In the genomic region with DNA sequence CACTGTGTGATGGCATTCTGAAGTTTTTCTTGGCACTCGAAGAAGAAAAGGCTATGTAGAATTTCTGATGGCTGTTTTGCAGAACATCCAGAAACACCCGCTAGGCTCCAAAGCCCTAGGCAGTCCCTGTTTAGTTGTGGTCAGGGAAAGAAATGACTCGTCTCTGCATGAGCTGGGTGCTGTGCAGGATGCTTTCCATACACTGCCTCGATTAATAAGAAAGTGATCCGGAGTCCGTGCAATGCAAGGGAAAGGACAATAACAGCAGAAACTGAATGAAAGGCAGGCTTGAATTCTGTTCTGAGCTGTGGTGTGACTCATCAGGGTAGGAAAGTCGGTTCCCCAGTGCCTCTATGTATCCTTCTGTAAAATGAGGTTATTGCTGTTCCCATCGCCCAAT, we compare ENCODE assay signal across 25 cellular contexts. TPM values are rescaled to one million over a fixed set of nuclear protein-coding genes. Genes with fewer than 3 reads are reported as not detected.
DNase-seq lines count a peak whose midpoint lies in the region; ATAC-seq and TF ChIP-seq lines count a peak whose summit lies in the region.
"Had no signal": no experiment of that assay in that cellular context is flagged by ENCODE, and none has a peak within 500 bp of the region (broad histone marks: within the 10 kb centered on the region; RNA-seq: fewer than 3 reads in every experiment).

No MANE protein-coding gene starts in this region.

- no peak overlapping the region for H3K4me3 Mint-ChIP-seq in HFFc6
- H3K4me3 Mint-ChIP-seq: activated CD8-positive, alpha-beta memory T cell treated with anti-CD3 and anti-CD28 coated beads, Interleukin-2, amount 10 ng/mL, durations not matched to agents 7 days and 5 days; activated naive CD8-positive, alpha-beta T cell treated with anti-CD3 and anti-CD28 coated beads, Interleukin-2, amount 10 ng/mL, durations not matched to agents 7 days and 5 days; effector memory CD8-positive, alpha-beta T cell; H9 had no signal

- peaks cover 2% of the 10 kb centered on the region for H3K27me3 Mint-ChIP-seq in HFFc6 (ENCODE audit: insufficient read depth)
- H3K27me3 Mint-ChIP-seq: effector memory CD8-positive, alpha-beta T cell had no signal

- H3K27me3 ChIP-seq in adipocyte (replicated peaks; ENCODE audit: control insufficient read depth, insufficient read depth, low read length), result no peaks in the 10 kb centered on the region
- H3K27me3 ChIP-seq: esophagus squamous epithelium, heart right ventricle, tibial nerve had no signal

- H3K9me3 ChIP-seq in adipocyte (ENCODE audit: control insufficient read depth, low read length), result no peaks in the 10 kb centered on the region
- H3K9me3 ChIP-seq: BLaER1, esophagus squamous epithelium, heart right ventricle, lower lobe of right lung, tibial nerve had no signal

- TF ChIP-seq CTCF in HFFc6 (IDR thresholded peaks at IDR 0.05) (no peak), fibroblast of pulmonary artery (IDR thresholded peaks at IDR 0.05; ENCODE audit: low read length, missing control alignments) (no peak)

- H3K27ac Mint-ChIP-seq in HFFc6, result peak overlapping the region; percentile 1; the same call in 1 of the 2 replicates
- H3K27ac Mint-ChIP-seq: activated CD8-positive, alpha-beta memory T cell treated with anti-CD3 and anti-CD28 coated beads, Interleukin-2, amount 10 ng/mL, durations not matched to agents 7 days and 5 days; activated naive CD8-positive, alpha-beta T cell treated with anti-CD3 and anti-CD28 coated beads, Interleukin-2, amount 10 ng/mL, durations not matched to agents 7 days and 5 days; effector memory CD8-positive, alpha-beta T cell had no signal

- DNase-seq in HFFc6, result peak; percentile 28
- DNase-seq in adipocyte (ENCODE audit: low read depth), result peak; percentile 49
- DNase-seq in fibroblast of pulmonary artery (ENCODE audit: low read depth), result peak; percentile 31
- DNase-seq in NCI-H2171 treated with DMSO at 0.1 percent for 48 hours (lab: John Stamatoyannopoulos, UW), result no peak
- no peak for DNase-seq in NCI-H187 (lab: John Stamatoyannopoulos, UW)
- DNase-seq in NCI-H2196 (lab: John Stamatoyannopoulos, UW; ENCODE audit: unreplicated experiment), result no peak
- DNase-seq: activated CD4-positive, alpha-beta T cell treated with anti-CD3 and anti-CD28 coated beads for 48 hours; activated CD8-positive, alpha-beta memory T cell treated with anti-CD3 and anti-CD28 coated beads, Interleukin-2, amount 10 ng/mL, durations not matched to agents 7 days and 5 days; activated naive CD8-positive, alpha-beta T cell treated with anti-CD3 and anti-CD28 coated beads, Interleukin-2, amount 10 ng/mL, durations not matched to agents 7 days and 5 days; cerebellar nuclear complex; effector memory CD8-positive, alpha-beta T cell; esophagus squamous epithelium; GF-D8; H9; heart right ventricle; lower lobe of right lung; NCI-H1436; NCI-H2227 treated with DMSO at 0.1 percent for 48 hours; nucleus accumbens; right cardiac atrium; stimulated activated naive CD4-positive, alpha-beta T cell had no signal

- H3K9ac ChIP-seq in adipocyte (ENCODE audit: low read length), result no peak overlapping the region
- H3K9ac ChIP-seq: BLaER1 had no signal

- peaks cover 34% of the 10 kb centered on the region for H3K4me1 Mint-ChIP-seq in HFFc6 (ENCODE audit: low read depth)
- H3K4me1 Mint-ChIP-seq: H9 had no signal

- H3K36me3 Mint-ChIP-seq in HFFc6 (ENCODE audit: low read depth), result 0 out of 2 replicates have a peak, but pooled peaks cover 4% of the 10 kb centered on the region
- H3K36me3 Mint-ChIP-seq: activated CD8-positive, alpha-beta memory T cell treated with anti-CD3 and anti-CD28 coated beads, Interleukin-2, amount 10 ng/mL, durations not matched to agents 7 days and 5 days; activated naive CD8-positive, alpha-beta T cell treated with anti-CD3 and anti-CD28 coated beads, Interleukin-2, amount 10 ng/mL, durations not matched to agents 7 days and 5 days had no signal

- H3K4me3 ChIP-seq in adipocyte (ENCODE audit: low read length) (no peak overlapping the region), fibroblast of pulmonary artery (replicated peaks; ENCODE audit: low read depth, low read length) (no peak overlapping the region)
- H3K4me3 ChIP-seq: BLaER1, esophagus squamous epithelium, heart right ventricle, lower lobe of right lung, tibial nerve had no signal

- H3K9me3 Mint-ChIP-seq in HFFc6, result no peaks in the 10 kb centered on the region
- H3K9me3 Mint-ChIP-seq: activated naive CD8-positive, alpha-beta T cell treated with anti-CD3 and anti-CD28 coated beads, Interleukin-2, amount 10 ng/mL, durations not matched to agents 7 days and 5 days; effector memory CD8-positive, alpha-beta T cell; H9 had no signal

- H3K4me1 ChIP-seq in adipocyte (ENCODE audit: control insufficient read depth, insufficient read depth, low read length), result peaks cover 25% of the 10 kb centered on the region
- H3K4me1 ChIP-seq: esophagus squamous epithelium, lower lobe of right lung, tibial nerve had no signal

- ATAC-seq in HG02798 (IDR thresholded peaks at IDR 0.05; ENCODE audit: poor library complexity, unreplicated experiment), result no peak
- ATAC-seq: activated CD8-positive, alpha-beta memory T cell treated with anti-CD3 and anti-CD28 coated beads, Interleukin-2, amount 10 ng/mL, durations not matched to agents 7 days and 5 days; effector memory CD8-positive, alpha-beta T cell; heart right ventricle; Panc1 had no signal

- H3K36me3 ChIP-seq in adipocyte (ENCODE audit: control insufficient read depth, insufficient read depth, low read length, severe bottlenecking), result no peaks in the 10 kb centered on the region
- H3K36me3 ChIP-seq: BLaER1, esophagus squamous epithelium, heart right ventricle, lower lobe of right lung had no signal

RNA-seq across cellular contexts. Expression of a gene that starts 18.7 kb away (rescaled TPM):
- 10 to 100 TPM; 17.0 to 20.4 (median 17.7) TPM for total RNA-seq in HFFc6 (2021; fragmentation: NEBNext Ultra II Directional; extraction: Animal tissue kit (Norgen Biotek cat#: 25700))

RNA-seq across cellular contexts. Expression of a gene that starts 43.6 kb away (rescaled TPM):
- total RNA-seq in HFFc6 (2021; fragmentation: NEBNext Ultra II Directional; extraction: Animal tissue kit (Norgen Biotek cat#: 25700)), result 100 to 1,000 TPM; 119 to 162 (median 144) TPM

Comparison
In these comparisons a context has a peak if more than half of its experiments do, and no peak if none do; other contexts are left out.
1. DNase-seq: peak in HFFc6 (single experiment), adipocyte (single experiment) and fibroblast of pulmonary artery (single experiment); none in NCI-H2171 treated with DMSO at 0.1 percent for 48 hours (single experiment), NCI-H187 (0 of 2) and NCI-H2196 (single experiment).